ENCODE assay signal across 1 cellular context in genomic region chr12:107845980-107846659, GRCh38.
TF ChIP-seq lines count a peak whose summit lies in the region.

No MANE protein-coding gene starts in this region.

TF ChIP-seq in GM23338, 12 proteins besides CTCF, POLR2A, EP300 and RAD21 (continued from another document):
- TF ChIP-seq ZNF462 (CRISPR knock-in tag; IDR thresholded peaks at IDR 0.05) (no peak), ZNF114 (CRISPR knock-in tag; IDR thresholded peaks at IDR 0.05) (no peak), EZH2 (IDR thresholded peaks at IDR 0.05; ENCODE audit: low read depth, unreplicated experiment) (no peak), ZNF331 (CRISPR knock-in tag; IDR thresholded peaks at IDR 0.05; ENCODE audit: low read depth) (no peak)
